ENCODE assay signal across 18 cellular contexts in genomic region chr2:163856941-163857340, GRCh38.
A peak's percentile ranks its signal among the peaks of the same experiment; 100 is the strongest.
DNase-seq lines count a peak whose midpoint lies in the region; ATAC-seq, FAIRE-seq and TF ChIP-seq lines count a peak whose summit lies in the region.
"Had no signal": no experiment of that assay in that cellular context is flagged by ENCODE, and none has a peak within 500 bp of the region (broad histone marks: within the 10 kb centered on the region; RNA-seq: fewer than 3 reads in every experiment).

No MANE protein-coding gene starts in this region.

- H3K27me3 ChIP-seq in ACC112 (ENCODE audit: insufficient read depth, low read length) (no peaks in the 10 kb centered on the region), bronchial epithelial cell (ENCODE audit: control insufficient read depth, insufficient read depth, low read length) (no peaks in the 10 kb centered on the region), left lung (no peaks in the 10 kb centered on the region), SK-N-SH (ENCODE audit: insufficient read depth) (no peaks in the 10 kb centered on the region), Karpas-422 (ENCODE audit: low read length) (no peaks in the 10 kb centered on the region)
- H3K27me3 ChIP-seq: SJCRH30 had no signal

- POLR2A ChIA-PET in SK-N-SH (lab: Yijun Ruan, JAX) = no interaction called here

- no peak for TF ChIP-seq CTCF in bronchial epithelial cell (IDR thresholded peaks at IDR 0.05; ENCODE audit: insufficient read depth, low read length, severe bottlenecking)
- TF ChIP-seq CTCF in left lung (IDR thresholded peaks at IDR 0.05) = no peak
- TF ChIP-seq CTCF in SK-N-SH (IDR thresholded peaks at IDR 0.05) = no peak

- H2AFZ ChIP-seq in ACC112 (ENCODE audit: low read length, unreplicated experiment) (peak overlapping the region; percentile 47), SK-N-SH (ENCODE audit: low read depth) (no peak overlapping the region), Karpas-422 (ENCODE audit: low read length) (no peak overlapping the region)

- no peak overlapping the region for H3K9ac ChIP-seq in SK-N-SH
- no peak overlapping the region for H3K9ac ChIP-seq in Karpas-422 (ENCODE audit: low read length)

- no peaks in the 10 kb centered on the region for H4K20me1 ChIP-seq in SK-N-SH (ENCODE audit: insufficient read depth)
- no peaks in the 10 kb centered on the region for H4K20me1 ChIP-seq in Karpas-422 (ENCODE audit: insufficient read depth, low read depth, low read length)

- TF ChIP-seq RAD21 in SK-N-SH (IDR thresholded peaks at IDR 0.05; ENCODE audit: low read length) = no peak

- no peaks in the 10 kb centered on the region for H3K36me3 ChIP-seq in ACC112 (ENCODE audit: insufficient read depth, low read length)
- no peaks in the 10 kb centered on the region for H3K36me3 ChIP-seq in bronchial epithelial cell (ENCODE audit: control insufficient read depth, insufficient read depth, low read length)
- no peaks in the 10 kb centered on the region for H3K36me3 ChIP-seq in left lung
- no peaks in the 10 kb centered on the region for H3K36me3 ChIP-seq in SK-N-SH (replicated peaks in 1 of 2; ENCODE audit: control insufficient read depth in 1 of 2, insufficient read depth in 2 of 2, low read length in 1 of 2)
- no peaks in the 10 kb centered on the region for H3K36me3 ChIP-seq in Karpas-422 (ENCODE audit: insufficient read depth, low read length)
- H3K36me3 ChIP-seq: SJCRH30 had no signal

- H3K9me2 ChIP-seq in SK-N-SH (no peaks in the 10 kb centered on the region), Karpas-422 (replicated peaks; ENCODE audit: insufficient read depth, low read length) (no peaks in the 10 kb centered on the region; the same call in 1 of the 2 replicates)

- WGBS in SK-N-SH (ENCODE audit: low lambda C conversion rate) = 63% methylated on average over 2 of the region's 2 CpGs

- CTCF ChIA-PET in SK-N-SH (lab: Yijun Ruan, JAX) = interaction anchor here (1.2 kb wide), 1 partner anchor 511 kb away, joined by 3 read pairs; no protein-coding TSS in a partner anchor

- H3K9me3 ChIP-seq in left lung (no peaks in the 10 kb centered on the region), SK-N-SH (no peaks in the 10 kb centered on the region), Karpas-422 (ENCODE audit: low read length) (peaks cover 8% of the 10 kb centered on the region)
- H3K9me3 ChIP-seq: SJCRH30 had no signal

- peak; percentile 13 for ATAC-seq in left lung

- H3K4me3 ChIP-seq in ACC112 (ENCODE audit: low read depth, low read length) (no peak overlapping the region), bronchial epithelial cell (ENCODE audit: low read depth, low read length) (no peak overlapping the region), left lung (no peak overlapping the region), SK-N-SH (ENCODE audit: low read depth in 2 of 2, low read length in 1 of 2) (no peak overlapping the region), Karpas-422 (ENCODE audit: low read length) (no peak overlapping the region)
- H3K4me3 ChIP-seq: SJCRH30 had no signal

- H3K79me2 ChIP-seq in ACC112 (ENCODE audit: control insufficient read depth, insufficient read depth, low read length, unreplicated experiment) = no peaks in the 10 kb centered on the region
- no peaks in the 10 kb centered on the region for H3K79me2 ChIP-seq in SK-N-SH (ENCODE audit: insufficient read depth)
- H3K79me2 ChIP-seq in Karpas-422 (ENCODE audit: low read length) = no peaks in the 10 kb centered on the region

- no peaks in the 10 kb centered on the region for H3F3A ChIP-seq in SK-N-SH (replicated peaks; ENCODE audit: insufficient read depth)

- intact Hi-C loops in left lung (cut with DNase I) = no loop called here

- FAIRE-seq in bronchial epithelial cell (lab: Jason Lieb, UNC) = no peak
- FAIRE-seq: A204.1, H54 had no signal

- H3K4me1 ChIP-seq in ACC112 (ENCODE audit: control insufficient read depth, insufficient read depth, low read length, unreplicated experiment) (peaks cover 9% of the 10 kb centered on the region), left lung (no peaks in the 10 kb centered on the region), SK-N-SH (ENCODE audit: control insufficient read depth in 1 of 2, insufficient read depth in 2 of 2, low read depth in 1 of 2, low read length in 1 of 2) (no peaks in the 10 kb centered on the region; a peak in 1 of 4 replicates), Karpas-422 (ENCODE audit: low read length) (no peaks in the 10 kb centered on the region)

- no peak overlapping the region for H3K4me2 ChIP-seq in SK-N-SH
- H3K4me2 ChIP-seq in Karpas-422 (ENCODE audit: low read depth, low read length, poor library complexity, severe bottlenecking) = no peak overlapping the region

- H3K27ac ChIP-seq in ACC112 (ENCODE audit: low read depth, low read length) (no peak overlapping the region), left lung (no peak overlapping the region), SK-N-SH (ENCODE audit: low read depth in 2 of 2, low read length in 1 of 2) (no peak overlapping the region), Karpas-422 (ENCODE audit: low read length) (no peak overlapping the region)
- H3K27ac ChIP-seq: SJCRH30 had no signal

- no peak for TF ChIP-seq EP300 in SK-N-SH (IDR thresholded peaks at IDR 0.05; ENCODE audit: borderline replicate concordance in 1 of 2, low read depth in 1 of 2, low read length in 1 of 2)

- DNase-seq in M059J (ENCODE audit: low read depth) = peak; percentile 14
- DNase-seq in bronchial epithelial cell (ENCODE audit: low read depth) = peak; percentile 18
- no peak for DNase-seq in left lung
- no peak for DNase-seq in SK-N-SH
- no peak for DNase-seq in stimulated activated naive CD4-positive, alpha-beta T cell treated with Interleukin-2 at 50 U/mL for 16 hours (lab: John Stamatoyannopoulos, UW)
- no peak for DNase-seq in Karpas-422
- no peak for DNase-seq in NCI-H2107 (lab: John Stamatoyannopoulos, UW)
- DNase-seq: C1 segment of cervical spinal cord, KBM-7, NCI-H1092, NCI-H146, NCI-H2081, NCI-H524, RPMI8226, SJCRH30 had no signal

TF ChIP-seq in SK-N-SH, 30 proteins besides CTCF, POLR2A, EP300 and RAD21:
- no peak for TF ChIP-seq FOSL2 (IDR thresholded peaks at IDR 0.05; ENCODE audit: borderline replicate concordance, low read depth)
- TF ChIP-seq MXI1 (IDR thresholded peaks at IDR 0.05; ENCODE audit: low read depth, low read length) = no peak
- TF ChIP-seq USF1 (IDR thresholded peaks at IDR 0.05; ENCODE audit: borderline replicate concordance, low read depth) = no peak
- no peak for TF ChIP-seq CHD2 (IDR thresholded peaks at IDR 0.05; ENCODE audit: low read length, partially characterized antibody)

Comparison
In these comparisons a context has a peak if more than half of its experiments do, and no peak if none do; other contexts are left out.
1. DNase-seq: peak in M059J (single experiment) and bronchial epithelial cell (single experiment); none in left lung (0 of 2), SK-N-SH (single experiment), stimulated activated naive CD4-positive, alpha-beta T cell treated with Interleukin-2 at 50 U/mL for 16 hours (single experiment), Karpas-422 (single experiment) and NCI-H2107 (single experiment).